Comparison of ENCODE assay signal across 1 cellular context in the genomic region with DNA sequence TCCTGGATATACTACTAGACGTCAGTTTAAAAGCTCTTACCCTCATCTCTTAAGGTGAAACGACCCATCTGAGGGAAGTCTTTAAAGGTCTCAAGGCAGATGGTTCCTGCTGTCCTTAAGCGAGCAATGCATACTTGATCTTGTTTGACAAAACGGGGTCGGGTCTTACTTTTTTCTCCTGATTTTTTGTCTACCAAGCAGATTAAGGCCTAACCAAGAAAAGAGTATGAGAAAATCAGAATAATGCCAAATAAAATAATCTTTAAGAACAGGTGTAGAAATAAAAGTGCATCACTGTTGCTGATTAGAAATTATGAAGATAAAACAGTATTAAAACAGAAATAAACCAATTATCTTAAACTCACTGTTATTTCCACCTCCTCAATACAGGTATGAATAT.
A peak's percentile ranks its signal among the peaks of the same experiment; 100 is the strongest.
TF ChIP-seq lines count a peak whose summit lies in the region.

No MANE protein-coding gene starts in this region.

TF ChIP-seq in K562, 482 proteins besides CTCF, POLR2A, EP300 and RAD21:
- no peak for TF ChIP-seq ZNF583 (CRISPR knock-in tag; IDR thresholded peaks at IDR 0.05)
- TF ChIP-seq, protein P1, sequence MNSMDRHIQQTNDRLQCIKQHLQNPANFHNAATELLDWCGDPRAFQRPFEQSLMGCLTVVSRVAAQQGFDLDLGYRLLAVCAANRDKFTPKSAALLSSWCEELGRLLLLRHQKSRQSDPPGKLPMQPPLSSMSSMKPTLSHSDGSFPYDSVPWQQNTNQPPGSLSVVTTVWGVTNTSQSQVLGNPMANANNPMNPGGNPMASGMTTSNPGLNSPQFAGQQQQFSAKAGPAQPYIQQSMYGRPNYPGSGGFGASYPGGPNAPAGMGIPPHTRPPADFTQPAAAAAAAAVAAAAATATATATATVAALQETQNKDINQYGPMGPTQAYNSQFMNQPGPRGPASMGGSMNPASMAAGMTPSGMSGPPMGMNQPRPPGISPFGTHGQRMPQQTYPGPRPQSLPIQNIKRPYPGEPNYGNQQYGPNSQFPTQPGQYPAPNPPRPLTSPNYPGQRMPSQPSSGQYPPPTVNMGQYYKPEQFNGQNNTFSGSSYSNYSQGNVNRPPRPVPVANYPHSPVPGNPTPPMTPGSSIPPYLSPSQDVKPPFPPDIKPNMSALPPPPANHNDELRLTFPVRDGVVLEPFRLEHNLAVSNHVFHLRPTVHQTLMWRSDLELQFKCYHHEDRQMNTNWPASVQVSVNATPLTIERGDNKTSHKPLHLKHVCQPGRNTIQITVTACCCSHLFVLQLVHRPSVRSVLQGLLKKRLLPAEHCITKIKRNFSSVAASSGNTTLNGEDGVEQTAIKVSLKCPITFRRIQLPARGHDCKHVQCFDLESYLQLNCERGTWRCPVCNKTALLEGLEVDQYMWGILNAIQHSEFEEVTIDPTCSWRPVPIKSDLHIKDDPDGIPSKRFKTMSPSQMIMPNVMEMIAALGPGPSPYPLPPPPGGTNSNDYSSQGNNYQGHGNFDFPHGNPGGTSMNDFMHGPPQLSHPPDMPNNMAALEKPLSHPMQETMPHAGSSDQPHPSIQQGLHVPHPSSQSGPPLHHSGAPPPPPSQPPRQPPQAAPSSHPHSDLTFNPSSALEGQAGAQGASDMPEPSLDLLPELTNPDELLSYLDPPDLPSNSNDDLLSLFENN (IDR thresholded peaks at IDR 0.05; ENCODE audit: low read depth in 2 of 2, low read length in 2 of 2), result no peak
- TF ChIP-seq, protein P2, sequence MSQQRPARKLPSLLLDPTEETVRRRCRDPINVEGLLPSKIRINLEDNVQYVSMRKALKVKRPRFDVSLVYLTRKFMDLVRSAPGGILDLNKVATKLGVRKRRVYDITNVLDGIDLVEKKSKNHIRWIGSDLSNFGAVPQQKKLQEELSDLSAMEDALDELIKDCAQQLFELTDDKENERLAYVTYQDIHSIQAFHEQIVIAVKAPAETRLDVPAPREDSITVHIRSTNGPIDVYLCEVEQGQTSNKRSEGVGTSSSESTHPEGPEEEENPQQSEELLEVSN (IDR thresholded peaks at IDR 0.05; ENCODE audit: borderline replicate concordance in 1 of 2, extremely low read depth in 1 of 2, insufficient read depth in 1 of 2, insufficient read length in 1 of 2, low read depth in 1 of 2, low read length in 1 of 2, poor library complexity in 1 of 2, severe bottlenecking in 1 of 2), result no peak
- TF ChIP-seq ZNF175 (CRISPR knock-in tag; IDR thresholded peaks at IDR 0.05; ENCODE audit: low read depth), result no peak
- no peak for TF ChIP-seq FOXM1 (IDR thresholded peaks at IDR 0.05; ENCODE audit: low read depth)
- TF ChIP-seq FOXM1 (CRISPR knock-in tag; IDR thresholded peaks at IDR 0.05; ENCODE audit: low read depth), result no peak
- TF ChIP-seq ZNF316 (IDR thresholded peaks at IDR 0.05), result peak; percentile 60
- TF ChIP-seq BDP1 (IDR thresholded peaks at IDR 0.05; ENCODE audit: insufficient read depth, insufficient read length), result no peak
- TF ChIP-seq CEBPG (CRISPR knock-in tag; IDR thresholded peaks at IDR 0.05), result no peak
- TF ChIP-seq CEBPG (tag; conservative IDR thresholded peaks at IDR 0.05 in 1 of 2, IDR thresholded peaks at IDR 0.05 in 1 of 2), result no peak
- no peak for TF ChIP-seq YBX1 (IDR thresholded peaks at IDR 0.05)
- TF ChIP-seq C11orf30 (IDR thresholded peaks at IDR 0.05; ENCODE audit: low read depth), result peak; percentile 43; the same call in 1 of the 2 replicates
- TF ChIP-seq SPI1 (IDR thresholded peaks at IDR 0.05; ENCODE audit: borderline replicate concordance, low read depth, low read length), result no peak
- TF ChIP-seq ZC3H4 (CRISPR knock-in tag; IDR thresholded peaks at IDR 0.05; ENCODE audit: borderline replicate concordance), result no peak
- TF ChIP-seq STAT5A (IDR thresholded peaks at IDR 0.05; ENCODE audit: borderline replicate concordance, low read length), result no peak
- TF ChIP-seq PHF8 (IDR thresholded peaks at IDR 0.05; ENCODE audit: borderline replicate concordance, low read length), result no peak
